Comparison of ENCODE assay signal across 8 cellular contexts in genomic region chr3:30655187-30655812, GRCh38. TPM values are rescaled to one million over a fixed set of nuclear protein-coding genes. Genes with fewer than 3 reads are reported as not detected.
DNase-seq lines count a peak whose midpoint lies in the region; ATAC-seq and TF ChIP-seq lines count a peak whose summit lies in the region.

No MANE protein-coding gene starts in this region.

- no peak for ATAC-seq in DND-41 (ENCODE audit: insufficient read depth, low read depth)
- peak; percentile 20 for ATAC-seq in HG02678 (IDR thresholded peaks at IDR 0.05; ENCODE audit: unreplicated experiment)
- ATAC-seq in GM19328 (IDR thresholded peaks at IDR 0.05; ENCODE audit: unreplicated experiment), result no peak

- no peaks in the 10 kb centered on the region for H4K20me1 ChIP-seq in DND-41 (ENCODE audit: insufficient read depth, low read length)

- intact Hi-C loops in lower leg skin (cut with DNase I; ENCODE audit: low total_unique reads), result no loop called here

- H3K36me3 ChIP-seq in DND-41 (ENCODE audit: insufficient read depth, low read length), result peaks cover 70% of the 10 kb centered on the region

- H3K9me3 ChIP-seq in DND-41 (ENCODE audit: insufficient read depth, low read length, severe bottlenecking), result no peaks in the 10 kb centered on the region

- peaks cover 57% of the 10 kb centered on the region for H3K4me1 ChIP-seq in DND-41 (ENCODE audit: insufficient read depth, low read length)

- H3K27ac ChIP-seq in DND-41 (ENCODE audit: low read length), result peak overlapping the region; percentile 7

- no peaks in the 10 kb centered on the region for H3K27me3 Mint-ChIP-seq in T-helper 1 cell treated with Interleukin-12 subunit alpha and Interleukin-12 subunit beta and Interleukin-4 antibody, amounts not matched to agents 30 μg/mL and 1 μg/mL, for 36 hours (ENCODE audit: low read depth)

- H3K4me2 ChIP-seq in DND-41 (ENCODE audit: insufficient read depth, low read length), result no peak overlapping the region

- no peaks in the 10 kb centered on the region for H3K9me3 Mint-ChIP-seq in T-helper 1 cell treated with Interleukin-12 subunit alpha and Interleukin-12 subunit beta and Interleukin-4 antibody, amounts not matched to agents 30 μg/mL and 1 μg/mL, for 36 hours

- WGBS in lower leg skin, 2 donors, result 72 to 74% methylated on average over 5 of the region's 5 CpGs

- H3K27me3 ChIP-seq in DND-41 (ENCODE audit: insufficient read depth, low read length, poor library complexity), result no peaks in the 10 kb centered on the region

- TF ChIP-seq CTCF in DND-41 (IDR thresholded peaks at IDR 0.05; ENCODE audit: borderline replicate concordance, extremely low read depth, low read length, poor library complexity, severe bottlenecking), result no peak
- TF ChIP-seq CTCF in lower leg skin (IDR thresholded peaks at IDR 0.05), result no peak

- TF ChIP-seq POLR2A in lower leg skin (IDR thresholded peaks at IDR 0.05), result no peak

- H3K4me1 Mint-ChIP-seq in T-helper 1 cell treated with Interleukin-12 subunit alpha and Interleukin-12 subunit beta and Interleukin-4 antibody, amounts not matched to agents 30 μg/mL and 1 μg/mL, for 36 hours (ENCODE audit: low read depth), result peaks cover 84% of the 10 kb centered on the region

- peaks cover 71% of the 10 kb centered on the region for H3K36me3 Mint-ChIP-seq in T-helper 1 cell treated with Interleukin-12 subunit alpha and Interleukin-12 subunit beta and Interleukin-4 antibody, amounts not matched to agents 30 μg/mL and 1 μg/mL, for 36 hours (ENCODE audit: low read depth)

- H2AFZ ChIP-seq in DND-41 (ENCODE audit: low read depth, low read length), result no peak overlapping the region

- no peak for DNase-seq in DND-41
- DNase-seq in fibroblast of peridontal ligament (ENCODE audit: extremely low read depth), result peak; percentile 66
- no peak for DNase-seq in lower leg skin (ENCODE audit: low spot score in 2 of 2)
- DNase-seq in RKO (ENCODE audit: low spot score), result no peak
- DNase-seq in stimulated activated CD8-positive, alpha-beta memory T cell treated with anti-CD3 and anti-CD28 coated beads, Interleukin-4, amount 100 ng/mL, for 48 hours, result no peak

- H3K4me3 ChIP-seq in DND-41 (ENCODE audit: low read depth in 1 of 2, low read length in 2 of 2) (no peak overlapping the region), lower leg skin (ENCODE audit: low read depth, poor library complexity, severe bottlenecking) (no peak overlapping the region)

- peaks cover 41% of the 10 kb centered on the region for H3K79me2 ChIP-seq in DND-41 (ENCODE audit: insufficient read depth, low read length)

- peak overlapping the region; percentile 72 for H3K4me3 Mint-ChIP-seq in T-helper 1 cell treated with Interleukin-12 subunit alpha and Interleukin-12 subunit beta and Interleukin-4 antibody, amounts not matched to agents 30 μg/mL and 1 μg/mL, for 36 hours

- H3K27ac Mint-ChIP-seq in T-helper 1 cell treated with Interleukin-12 subunit alpha and Interleukin-12 subunit beta and Interleukin-4 antibody, amounts not matched to agents 30 μg/mL and 1 μg/mL, for 36 hours, result peak overlapping the region; percentile 93

- H3K9ac ChIP-seq in DND-41 (ENCODE audit: low read depth, low read length), result no peak overlapping the region

RNA-seq across cellular contexts. Expression of gene TGFBR2, which starts 48.9 kb away (rescaled TPM):
- total RNA-seq in lower leg skin, result 100 to 1,000 TPM in 1 of 4 donors, 10 to 100 TPM in 3; 57.8 to 109 (median 71.4) TPM
